ENCODE assay signal across 1 cellular context in genomic region chr17:18661924-18662624, GRCh38.
TF ChIP-seq lines count a peak whose summit lies in the region.

No MANE protein-coding gene starts in this region.

TF ChIP-seq in A549, 52 proteins besides CTCF, POLR2A, EP300 and RAD21:
- peak; percentile 52; the same call in 1 of the 2 replicates for TF ChIP-seq GATA3 (IDR thresholded peaks at IDR 0.05; ENCODE audit: borderline replicate concordance)
